9 cellular contexts compared by ENCODE assay signal in genomic region chr7:5354460-5355279, GRCh38.
DNase-seq lines count a peak whose midpoint lies in the region; ATAC-seq and TF ChIP-seq lines count a peak whose summit lies in the region.
"Had no signal": no experiment of that assay in that cellular context is flagged by ENCODE, and none has a peak within 500 bp of the region (broad histone marks: within the 10 kb centered on the region; RNA-seq: fewer than 3 reads in every experiment).

No MANE protein-coding gene starts in this region.

- H3K27me3 Mint-ChIP-seq in GM23338 (ENCODE audit: insufficient read depth, low read depth, poor library complexity), result peaks cover 58% of the 10 kb centered on the region
- no peaks in the 10 kb centered on the region for H3K27me3 Mint-ChIP-seq in activated T-helper 17 cell treated with anti-CD3 and anti-CD28 coated beads, Interleukin-2, amount 50 U/mL, for 72 hours

- H3K4me3 ChIP-seq in GM23338 (no peak overlapping the region), skeletal muscle cell (ENCODE audit: low read depth, low read length) (no peak overlapping the region)
- H3K4me3 ChIP-seq: SJSA1 had no signal

- no peaks in the 10 kb centered on the region for H3K9me2 ChIP-seq in GM23338 (ENCODE audit: insufficient read depth)

- H3K36me3 ChIP-seq in GM23338 (ENCODE audit: insufficient read depth), result no peaks in the 10 kb centered on the region

- 0 out of 2 replicates have a peak, but pooled peaks cover 8% of the 10 kb centered on the region for H3F3A ChIP-seq in GM23338 (replicated peaks; ENCODE audit: low read depth)

- H4K20me1 ChIP-seq in GM23338 (replicated peaks; ENCODE audit: insufficient read depth), result no peaks in the 10 kb centered on the region

- TF ChIP-seq CTCF in GM23338 (conservative IDR thresholded peaks at IDR 0.05; ENCODE audit: low read depth in 2 of 2), result no peak

- peaks cover 14% of the 10 kb centered on the region; the same call in 2 of the 3 replicates for H3K36me3 Mint-ChIP-seq in GM23338 (ENCODE audit: low read depth)
- peaks cover 90% of the 10 kb centered on the region for H3K36me3 Mint-ChIP-seq in activated T-helper 17 cell treated with anti-CD3 and anti-CD28 coated beads, Interleukin-2, amount 50 U/mL, for 72 hours (ENCODE audit: low read depth)

- DNase-seq in GM23338 (ENCODE audit: low spot score) (peak; percentile 77), left ventricle myocardium superior (peak; percentile 82), skeletal muscle cell (ENCODE audit: low read depth) (peak; percentile 10), NCI-H1048 (lab: John Stamatoyannopoulos, UW) (no peak), NCI-H146 (lab: John Stamatoyannopoulos, UW) (no peak)

- H3K27me3 ChIP-seq in GM23338 (ENCODE audit: insufficient read depth), result peaks cover 28% of the 10 kb centered on the region
- H3K27me3 ChIP-seq: SJSA1 had no signal

- H3K4me2 ChIP-seq in GM23338, result no peak overlapping the region

- H3K79me2 ChIP-seq in GM23338 (replicated peaks; ENCODE audit: insufficient read depth), result no peaks in the 10 kb centered on the region

- ATAC-seq in GM23338 (peak; percentile 70), left ventricle myocardium superior (peak; percentile 95), HG03025 (IDR thresholded peaks at IDR 0.05; ENCODE audit: low FRiP score, unreplicated experiment) (no peak), GM19328 (IDR thresholded peaks at IDR 0.05; ENCODE audit: unreplicated experiment) (no peak)
- no peak for ATAC-seq in activated T-helper 17 cell treated with anti-CD3 and anti-CD28 coated beads, Interleukin-2, amount 50 U/mL, for 72 hours (replicated peaks)

- H3K4me1 Mint-ChIP-seq in GM23338, result peaks cover 36% of the 10 kb centered on the region
- peaks cover 13% of the 10 kb centered on the region for H3K4me1 Mint-ChIP-seq in activated T-helper 17 cell treated with anti-CD3 and anti-CD28 coated beads, Interleukin-2, amount 50 U/mL, for 72 hours

- peaks cover 22% of the 10 kb centered on the region; the same call in 1 of the 2 replicates for H3K4me1 ChIP-seq in GM23338 (ENCODE audit: insufficient read depth)
- H3K4me1 ChIP-seq: SJSA1 had no signal

- intact Hi-C loops in left ventricle myocardium superior (cut with micrococcal nuclease), result no loop called here

- H3K27ac ChIP-seq in GM23338 (ENCODE audit: low read depth), result no peak overlapping the region
- H3K27ac ChIP-seq: SJSA1 had no signal

- no peak overlapping the region; the same call in 2 of the 3 replicates for H3K4me3 Mint-ChIP-seq in GM23338
- no peak overlapping the region for H3K4me3 Mint-ChIP-seq in activated T-helper 17 cell treated with anti-CD3 and anti-CD28 coated beads, Interleukin-2, amount 50 U/mL, for 72 hours

- H3K9me3 Mint-ChIP-seq in GM23338, result peaks cover 3% of the 10 kb centered on the region; the same call in 2 of the 3 replicates
- no peaks in the 10 kb centered on the region for H3K9me3 Mint-ChIP-seq in activated T-helper 17 cell treated with anti-CD3 and anti-CD28 coated beads, Interleukin-2, amount 50 U/mL, for 72 hours

- no peak overlapping the region for H2AFZ ChIP-seq in GM23338

- H3K27ac Mint-ChIP-seq in GM23338, result no peak overlapping the region
- H3K27ac Mint-ChIP-seq in activated T-helper 17 cell treated with anti-CD3 and anti-CD28 coated beads, Interleukin-2, amount 50 U/mL, for 72 hours, result peak overlapping the region; percentile 61

TF ChIP-seq in GM23338, 12 proteins besides CTCF, POLR2A, EP300 and RAD21:
- TF ChIP-seq ZNF462 (CRISPR knock-in tag; IDR thresholded peaks at IDR 0.05), result no peak
- TF ChIP-seq POLR2AphosphoS5 (IDR thresholded peaks at IDR 0.05; ENCODE audit: low read depth), result no peak
- no peak for TF ChIP-seq EZH2phosphoT487 (IDR thresholded peaks at IDR 0.05; ENCODE audit: unreplicated experiment)
- no peak for TF ChIP-seq EZH2 (IDR thresholded peaks at IDR 0.05; ENCODE audit: low read depth, unreplicated experiment)
- TF ChIP-seq STAT1 (IDR thresholded peaks at IDR 0.05; ENCODE audit: unreplicated experiment), result no peak
- TF ChIP-seq NANOG (IDR thresholded peaks at IDR 0.05; ENCODE audit: borderline replicate concordance), result no peak
- no peak for TF ChIP-seq JUNB (IDR thresholded peaks at IDR 0.05; ENCODE audit: unreplicated experiment)
- TF ChIP-seq ZNF331 (CRISPR knock-in tag; IDR thresholded peaks at IDR 0.05; ENCODE audit: low read depth), result no peak
- no peak for TF ChIP-seq REST (IDR thresholded peaks at IDR 0.05; ENCODE audit: unreplicated experiment)
- TF ChIP-seq CREB1 (CRISPR knock-in tag; IDR thresholded peaks at IDR 0.05; ENCODE audit: low read depth), result no peak

Comparison
In these comparisons a context has a peak if more than half of its experiments do, and no peak if none do; other contexts are left out.
1. ATAC-seq: peak in GM23338 (single experiment) and left ventricle myocardium superior (single experiment); none in activated T-helper 17 cell treated with anti-CD3 and anti-CD28 coated beads, Interleukin-2, amount 50 U/mL, for 72 hours (single experiment), HG03025 (single experiment) and GM19328 (single experiment).
2. DNase-seq: peak in GM23338 (single experiment), left ventricle myocardium superior (single experiment) and skeletal muscle cell (single experiment); none in NCI-H1048 (single experiment) and NCI-H146 (single experiment).